14 cellular contexts compared by ENCODE assay signal in the genomic region with DNA sequence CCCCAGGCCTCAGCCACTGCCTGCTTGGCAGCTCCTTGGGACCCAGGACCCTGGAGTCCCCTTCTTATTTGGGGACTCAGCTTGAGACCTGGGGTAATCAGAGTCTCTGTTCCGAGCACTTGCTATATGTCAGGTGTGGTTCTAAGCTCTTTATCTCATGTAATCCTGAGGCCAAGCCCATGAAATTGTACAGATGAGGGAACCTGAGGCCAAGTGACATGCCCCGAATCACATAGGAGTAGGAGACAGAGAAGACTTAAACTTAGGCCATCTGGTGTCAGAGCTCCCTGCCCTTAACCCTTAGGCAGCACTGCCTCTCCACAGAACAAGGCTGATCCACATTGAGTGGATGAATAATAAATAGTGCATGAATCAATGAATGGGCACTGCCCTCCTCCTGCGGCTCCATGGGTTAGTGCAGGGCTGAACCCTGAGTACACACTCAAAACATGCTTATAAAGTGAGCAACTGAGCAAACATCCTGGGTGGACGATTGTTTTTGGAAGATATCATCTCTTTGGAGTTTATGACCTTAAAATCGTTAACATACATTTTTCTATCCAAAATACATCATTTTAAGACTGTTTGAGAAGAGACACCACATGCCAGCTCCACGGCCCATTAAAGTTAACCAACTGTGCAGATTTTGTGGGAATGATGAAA. TPM values are rescaled to one million over a fixed set of nuclear protein-coding genes. Genes with fewer than 3 reads are reported as not detected.
DNase-seq lines count a peak whose midpoint lies in the region; ATAC-seq and TF ChIP-seq lines count a peak whose summit lies in the region.
"Had no signal": no experiment of that assay in that cellular context is flagged by ENCODE, and none has a peak within 500 bp of the region (broad histone marks: within the 10 kb centered on the region; RNA-seq: fewer than 3 reads in every experiment).

No MANE protein-coding gene starts in this region.

- H3K27me3 ChIP-seq in Panc1 (ENCODE audit: control insufficient read depth, insufficient read depth, low read length) (no peaks in the 10 kb centered on the region), kidney epithelial cell (ENCODE audit: control insufficient read depth, insufficient read depth, low read length) (peaks cover 5% of the 10 kb centered on the region)
- H3K27me3 ChIP-seq in CD4-positive, alpha-beta T cell (ENCODE audit: control insufficient read depth, insufficient read depth, low read length): no peaks in the 10 kb centered on the region
- no peaks in the 10 kb centered on the region for H3K27me3 ChIP-seq in CD8-positive, alpha-beta T cell (ENCODE audit: insufficient read depth, low read length)
- H3K27me3 ChIP-seq: ovary had no signal

- no peak for TF ChIP-seq CTCF in Panc1 (IDR thresholded peaks at IDR 0.05)
- no peak for TF ChIP-seq CTCF in kidney epithelial cell (IDR thresholded peaks at IDR 0.05; ENCODE audit: insufficient read depth, low read length, poor library complexity, severe bottlenecking)
- no peak for TF ChIP-seq CTCF in CD4-positive, alpha-beta T cell (IDR thresholded peaks at IDR 0.05)
- no peak for TF ChIP-seq CTCF in CD8-positive, alpha-beta T cell (IDR thresholded peaks at IDR 0.05)

- H3K4me1 ChIP-seq in Panc1 (ENCODE audit: control insufficient read depth, insufficient read depth, low read length): peaks cover 35% of the 10 kb centered on the region
- H3K4me1 ChIP-seq in CD8-positive, alpha-beta T cell (ENCODE audit: insufficient read depth, low read length): peaks cover 7% of the 10 kb centered on the region
- H3K4me1 ChIP-seq: gastroesophageal sphincter had no signal

- H3K36me3 ChIP-seq in Panc1 (ENCODE audit: control insufficient read depth, insufficient read depth, low read length) (no peaks in the 10 kb centered on the region), kidney epithelial cell (ENCODE audit: control insufficient read depth, insufficient read depth, low read length) (no peaks in the 10 kb centered on the region)
- no peaks in the 10 kb centered on the region for H3K36me3 ChIP-seq in CD8-positive, alpha-beta T cell (ENCODE audit: insufficient read depth, low read length)
- H3K36me3 ChIP-seq: gastroesophageal sphincter, ovary, spleen had no signal

- DNase-seq in AG08395 (ENCODE audit: low spot score) (peak; percentile 24), Daoy (ENCODE audit: low read depth) (peak; percentile 54), Panc1 (ENCODE audit: low read depth, low spot score) (peak; percentile 69), kidney epithelial cell (ENCODE audit: low read depth) (peak; percentile 26), T1000 (lab: John Stamatoyannopoulos, UW) (no peak)
- no peak for DNase-seq in CD4-positive, alpha-beta T cell
- no peak for DNase-seq in CD8-positive, alpha-beta T cell
- DNase-seq: activated naive CD4-positive, alpha-beta T cell treated with anti-CD3 and anti-CD28 coated beads for 36 hours; effector memory CD8-positive, alpha-beta T cell; NCI-H1105 had no signal

- POLR2A ChIA-PET in Panc1 (lab: Charles Lee): no interaction called here
- POLR2A ChIA-PET in CD4-positive, alpha-beta T cell (lab: Charles Lee): no interaction called here
- POLR2A ChIA-PET in CD8-positive, alpha-beta T cell (lab: Charles Lee): no interaction called here

- no peaks in the 10 kb centered on the region for H3K9me3 Mint-ChIP-seq in CD4-positive, alpha-beta T cell
- no peaks in the 10 kb centered on the region for H3K9me3 Mint-ChIP-seq in CD8-positive, alpha-beta T cell
- H3K9me3 Mint-ChIP-seq: activated naive CD4-positive, alpha-beta T cell treated with anti-CD3 and anti-CD28 coated beads for 36 hours; effector memory CD8-positive, alpha-beta T cell had no signal

- H3K27ac Mint-ChIP-seq in CD4-positive, alpha-beta T cell: no peak overlapping the region
- no peak overlapping the region for H3K27ac Mint-ChIP-seq in CD8-positive, alpha-beta T cell
- H3K27ac Mint-ChIP-seq: activated naive CD4-positive, alpha-beta T cell treated with anti-CD3 and anti-CD28 coated beads for 36 hours had no signal

- H3K4me3 Mint-ChIP-seq in CD4-positive, alpha-beta T cell: no peak overlapping the region
- no peak overlapping the region for H3K4me3 Mint-ChIP-seq in CD8-positive, alpha-beta T cell
- H3K4me3 Mint-ChIP-seq: activated naive CD4-positive, alpha-beta T cell treated with anti-CD3 and anti-CD28 coated beads for 36 hours; effector memory CD8-positive, alpha-beta T cell had no signal

- CTCF ChIA-PET in Panc1 (lab: Charles Lee): interaction anchor here (0.6 to 1.1 kb wide), 2 partner anchors 14 to 21 kb away, joined by 3 to 4 read pairs; no protein-coding TSS in a partner anchor
- CTCF ChIA-PET in CD4-positive, alpha-beta T cell (lab: Charles Lee): no interaction called here
- CTCF ChIA-PET in CD8-positive, alpha-beta T cell (lab: Charles Lee): interaction anchor here (0.7 kb wide), 1 partner anchor 35 kb away, joined by 3 read pairs; no protein-coding TSS in a partner anchor

- peaks cover 12% of the 10 kb centered on the region for H3K4me1 Mint-ChIP-seq in CD4-positive, alpha-beta T cell (ENCODE audit: low read depth)
- peaks cover 12% of the 10 kb centered on the region for H3K4me1 Mint-ChIP-seq in CD8-positive, alpha-beta T cell (ENCODE audit: low read depth)

- peak; percentile 80 for ATAC-seq in Panc1
- ATAC-seq in GM21390 (IDR thresholded peaks at IDR 0.05; ENCODE audit: unreplicated experiment): no peak
- no peak for ATAC-seq in CD4-positive, alpha-beta T cell (ENCODE audit: poor library complexity)
- no peak for ATAC-seq in CD8-positive, alpha-beta T cell
- ATAC-seq: effector memory CD8-positive, alpha-beta T cell; gastroesophageal sphincter had no signal

- no TSS peak for BruUV-seq in Panc1 (replicated peaks; lab: Mats Ljungman, UMichigan)

- H3K27me3 Mint-ChIP-seq in CD4-positive, alpha-beta T cell: no peaks in the 10 kb centered on the region
- H3K27me3 Mint-ChIP-seq in CD8-positive, alpha-beta T cell (ENCODE audit: low read depth): no peaks in the 10 kb centered on the region

- H3K36me3 Mint-ChIP-seq in CD4-positive, alpha-beta T cell (ENCODE audit: low read depth): no peaks in the 10 kb centered on the region
- no peaks in the 10 kb centered on the region for H3K36me3 Mint-ChIP-seq in CD8-positive, alpha-beta T cell

- in situ Hi-C loops in Panc1 (cut with HindIII; ENCODE audit: low pct_unique_long_range_greater_than_20kb, low sequenced_read_pairs): no loop called here

- H3K9me3 ChIP-seq in Panc1 (ENCODE audit: control insufficient read depth, insufficient read depth, low read depth, low read length): no peaks in the 10 kb centered on the region
- no peaks in the 10 kb centered on the region for H3K9me3 ChIP-seq in CD4-positive, alpha-beta T cell (ENCODE audit: control insufficient read depth, low read length)
- no peaks in the 10 kb centered on the region for H3K9me3 ChIP-seq in CD8-positive, alpha-beta T cell (ENCODE audit: low read length)
- H3K9me3 ChIP-seq: gastroesophageal sphincter, ovary had no signal

- intact Hi-C loops in Panc1 (cut with micrococcal nuclease; ENCODE audit: unreplicated experiment): no loop called here
- intact Hi-C loops in CD4-positive, alpha-beta T cell (cut with DNase I, micrococcal nuclease): no loop called here
- intact Hi-C loops in CD8-positive, alpha-beta T cell (cut with DNase I, micrococcal nuclease): no loop called here

- H3K27ac ChIP-seq in Panc1 (ENCODE audit: low read length): peak overlapping the region; percentile 77
- no peak overlapping the region for H3K27ac ChIP-seq in CD4-positive, alpha-beta T cell (ENCODE audit: low read depth, low read length)
- no peak overlapping the region for H3K27ac ChIP-seq in CD8-positive, alpha-beta T cell (ENCODE audit: low read depth, low read length)
- H3K27ac ChIP-seq: gastroesophageal sphincter, ovary, spleen had no signal

- H3K4me3 ChIP-seq in Panc1 (ENCODE audit: low read depth in 2 of 2, low read length in 2 of 2) (no peak overlapping the region), kidney epithelial cell (ENCODE audit: low read depth, low read length) (no peak overlapping the region)
- H3K4me3 ChIP-seq in CD8-positive, alpha-beta T cell (ENCODE audit: low read depth, low read length): no peak overlapping the region
- H3K4me3 ChIP-seq: gastroesophageal sphincter, ovary, spleen had no signal

RNA-seq across cellular contexts. Expression of gene IQSEC1, which starts 33.2 kb away (rescaled TPM):
- total RNA-seq in Daoy (2014; rRNA removed; shearing (Covaris generic)): 4.9 and 5.0 TPM in 2 replicates
- total RNA-seq in Panc1 (2021; ENCODE audit: unreplicated experiment): 28.4 TPM
- polyA plus RNA-seq in Panc1 (2012; ENCODE audit: insufficient read length): 37.5 TPM
- total RNA-seq in kidney epithelial cell: 14.9 and 22.7 TPM in 2 replicates
- 100 to 1,000 TPM; 102 to 108 TPM for total RNA-seq in CD4-positive, alpha-beta T cell
- total RNA-seq in CD8-positive, alpha-beta T cell: 10 to 100 TPM; 71.2 to 79.0 TPM

Comparison
In these comparisons a context has a peak if more than half of its experiments do, and no peak if none do; other contexts are left out.
1. DNase-seq: peak in AG08395 (single experiment), Daoy (single experiment), Panc1 (single experiment) and kidney epithelial cell (single experiment); none in T1000 (single experiment), CD4-positive, alpha-beta T cell (0 of 10) and CD8-positive, alpha-beta T cell (0 of 7).